ENCODE assay signal across 28 cellular contexts in genomic region chr9:101219030-101219429, GRCh38.
"Had no signal": no experiment of that assay in that cellular context is flagged by ENCODE, and none has a peak within 500 bp of the region (broad histone marks: within the 10 kb centered on the region; RNA-seq: fewer than 3 reads in every experiment).

No MANE protein-coding gene starts in this region.

- H3K36me3 Mint-ChIP-seq: activated naive CD8-positive, alpha-beta T cell had no signal

- DNase-seq: activated B cell treated with CpG ODN at 0.5 μM for 24 hours; activated CD4-positive, alpha-beta T cell treated with anti-CD3 and anti-CD28 coated beads for 48 hours; activated CD4-positive, alpha-beta T cell treated with anti-CD3 and anti-CD28 coated beads, Interleukin-2, amount 50 U/mL, for 1 hour; activated CD4-positive, alpha-beta T cell treated with anti-CD3 and anti-CD28 coated beads, Interleukin-2, amount 50 U/mL, for 48 hours; activated CD8-positive, alpha-beta memory T cell treated with anti-CD3 and anti-CD28 coated beads for 24 hours; activated CD8-positive, alpha-beta T cell treated with anti-CD3 and anti-CD28 coated beads for 36 hours; activated effector memory CD4-positive, alpha-beta T cell treated with Interleukin-2 at 50 U/mL for 16 hours; activated gamma-delta T cell treated with Interleukin-2 at 50 U/mL for 16 hours; activated naive CD4-positive, alpha-beta T cell treated with anti-CD3 and anti-CD28 coated beads, Interleukin-2, amount 50 U/mL, for 16 hours; activated naive CD4-positive, alpha-beta T cell treated with Interleukin-2 at 50 U/mL for 16 hours; activated T-cell treated with anti-CD3 and anti-CD28 coated beads, Interleukin-2, amount 50 U/mL, for 4 hours; amniotic stem cell; anterior cingulate cortex; brain microvascular endothelial cell; caudate nucleus; cortex of kidney; dermis blood vessel endothelial cell; effector CD4-positive, alpha-beta T cell; effector memory CD8-positive, alpha-beta T cell; esophagus squamous epithelium; foreskin melanocyte; heart right ventricle; T-helper 2 cell had no signal

- H3K36me3 ChIP-seq: brain microvascular endothelial cell, esophagus squamous epithelium, gastroesophageal sphincter, heart right ventricle had no signal

- H3K4me1 Mint-ChIP-seq: activated B cell treated with CpG ODN at 0.5 μM for 24 hours; activated T-helper 17 cell treated with anti-CD3 and anti-CD28 coated beads, Interleukin-2, amount 50 U/mL, for 72 hours had no signal

- H3K27ac ChIP-seq: brain microvascular endothelial cell, epithelial cell of prostate, esophagus squamous epithelium, gastroesophageal sphincter, heart right ventricle had no signal

- H3K4me3 Mint-ChIP-seq: activated B cell treated with CpG ODN at 0.5 μM for 24 hours; activated CD8-positive, alpha-beta T cell treated with anti-CD3 and anti-CD28 coated beads for 36 hours; activated naive CD8-positive, alpha-beta T cell; activated T-cell treated with anti-CD3 and anti-CD28 coated beads, Interleukin-2, amount 50 U/mL, for 4 hours; activated T-helper 17 cell treated with anti-CD3 and anti-CD28 coated beads, Interleukin-2, amount 50 U/mL, for 72 hours; effector memory CD8-positive, alpha-beta T cell had no signal

- ATAC-seq: activated CD4-positive, CD25-positive, alpha-beta regulatory T cell treated with anti-CD3 and anti-CD28 coated beads, Interleukin-2, amount 50 U/mL, for 24 hours; activated CD8-positive, alpha-beta T cell treated with anti-CD3 and anti-CD28 coated beads for 36 hours; activated T-cell treated with anti-CD3 and anti-CD28 coated beads, Interleukin-2, amount 50 U/mL, for 4 hours; activated T-helper 17 cell treated with anti-CD3 and anti-CD28 coated beads, Interleukin-2, amount 50 U/mL, for 72 hours; effector memory CD8-positive, alpha-beta T cell; gastroesophageal sphincter; heart right ventricle had no signal

- H3K9me3 Mint-ChIP-seq: activated B cell treated with CpG ODN at 0.5 μM for 24 hours; activated CD8-positive, alpha-beta T cell treated with anti-CD3 and anti-CD28 coated beads for 36 hours; activated T-cell treated with anti-CD3 and anti-CD28 coated beads, Interleukin-2, amount 50 U/mL, for 4 hours; activated T-helper 17 cell treated with anti-CD3 and anti-CD28 coated beads, Interleukin-2, amount 50 U/mL, for 72 hours; effector memory CD8-positive, alpha-beta T cell had no signal

- H3K27ac Mint-ChIP-seq: activated B cell treated with CpG ODN at 0.5 μM for 24 hours; activated CD8-positive, alpha-beta T cell treated with anti-CD3 and anti-CD28 coated beads for 36 hours; activated naive CD8-positive, alpha-beta T cell; activated T-helper 17 cell treated with anti-CD3 and anti-CD28 coated beads, Interleukin-2, amount 50 U/mL, for 72 hours; effector memory CD8-positive, alpha-beta T cell had no signal

- H3K4me3 ChIP-seq: esophagus squamous epithelium, gastroesophageal sphincter, heart right ventricle had no signal

- H3K9me3 ChIP-seq: esophagus squamous epithelium, gastroesophageal sphincter, heart right ventricle had no signal

- H3K27me3 ChIP-seq: brain microvascular endothelial cell, esophagus squamous epithelium, gastroesophageal sphincter, heart right ventricle had no signal

- H3K4me1 ChIP-seq: esophagus squamous epithelium, gastroesophageal sphincter, heart right ventricle had no signal
